Comparison of ENCODE assay signal across 19 cellular contexts in the genomic region with DNA sequence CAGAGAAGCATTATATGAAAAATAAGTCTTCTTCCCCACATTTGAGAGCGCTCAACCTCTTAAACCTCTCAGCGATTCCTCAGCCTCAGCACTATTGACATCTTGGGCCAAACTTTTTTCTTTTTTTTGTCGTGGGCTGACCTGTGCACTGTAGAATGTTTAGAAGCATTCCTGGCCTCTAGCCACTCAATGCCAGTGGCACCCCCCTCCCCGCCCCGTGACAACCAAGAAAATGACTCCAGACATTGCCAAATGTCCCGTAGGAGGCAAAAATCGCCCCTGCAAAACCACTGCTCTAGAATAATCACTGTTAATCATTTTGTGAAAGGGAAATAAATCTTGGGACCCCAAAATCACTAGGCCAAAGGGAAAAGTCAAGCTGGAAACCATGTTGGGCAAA.
DNase-seq lines count a peak whose midpoint lies in the region; ATAC-seq and TF ChIP-seq lines count a peak whose summit lies in the region.
"Had no signal": no experiment of that assay in that cellular context is flagged by ENCODE, and none has a peak within 500 bp of the region (broad histone marks: within the 10 kb centered on the region; RNA-seq: fewer than 3 reads in every experiment).

No MANE protein-coding gene starts in this region.

- peaks cover 11% of the 10 kb centered on the region for H3K79me1 ChIP-seq in trophoblast cell (ENCODE audit: low read length)

- H2AK5ac ChIP-seq in trophoblast cell (ENCODE audit: low read length): no peak overlapping the region

- peaks cover 78% of the 10 kb centered on the region for H3K4me1 ChIP-seq in DOHH2 (ENCODE audit: control insufficient read depth, low read length)
- peaks cover 51% of the 10 kb centered on the region for H3K4me1 ChIP-seq in OCI-LY3 (ENCODE audit: low read length)
- peaks cover 14% of the 10 kb centered on the region in 2 experiments for H3K4me1 ChIP-seq in trophoblast cell (ENCODE audit: control insufficient read depth in 1 of 2, insufficient read depth in 2 of 2, low read length in 2 of 2)
- H3K4me1 ChIP-seq: gastrocnemius medialis had no signal

- H3K18ac ChIP-seq in trophoblast cell (ENCODE audit: low read length): no peak overlapping the region

- no peaks in the 10 kb centered on the region for H3K27me3 ChIP-seq in DOHH2 (ENCODE audit: control insufficient read depth, low read length)
- no peaks in the 10 kb centered on the region for H3K27me3 ChIP-seq in OCI-LY3 (ENCODE audit: low read depth, low read length)
- H3K27me3 ChIP-seq in trophoblast cell (ENCODE audit: insufficient read depth, low read length): no peaks in the 10 kb centered on the region
- H3K27me3 ChIP-seq: gastrocnemius medialis, ovary had no signal

- H3K27ac Mint-ChIP-seq in endothelial cell (ENCODE audit: unreplicated experiment): no peak overlapping the region
- no peak overlapping the region for H3K27ac Mint-ChIP-seq in stimulated activated effector memory CD8-positive, alpha-beta T cell treated with anti-CD3 and anti-CD28 coated beads, Interleukin-12 subunit alpha, Interleukin-12 subunit beta, amount 100 ng/mL, for 72 hours
- H3K27ac Mint-ChIP-seq: activated naive CD8-positive, alpha-beta T cell; activated T-helper 1 cell treated with anti-CD3 and anti-CD28 coated beads, Interleukin-12 subunit alpha, Interleukin-12 subunit beta, Interleukin-2, Interleukin-4 antibody, amounts not matched to agents 30 ng/mL and 10 ng/mL and 1 ng/mL, durations not matched to agents 14 hours and 24 hours and 36 hours; HFFc6; stimulated activated naive CD8-positive, alpha-beta T cell treated with anti-CD3 and anti-CD28 coated beads, Interleukin-15, amount 100 ng/mL, for 72 hours; T-helper 1 cell treated with Interleukin-12 subunit alpha and Interleukin-12 subunit beta and Interleukin-4 antibody, amounts not matched to agents 30 μg/mL and 1 μg/mL, for 36 hours had no signal

- H3K36me3 Mint-ChIP-seq in endothelial cell (ENCODE audit: low read depth, unreplicated experiment): no peaks in the 10 kb centered on the region
- H3K36me3 Mint-ChIP-seq in stimulated activated effector memory CD8-positive, alpha-beta T cell treated with anti-CD3 and anti-CD28 coated beads, Interleukin-12 subunit alpha, Interleukin-12 subunit beta, amount 100 ng/mL, for 72 hours: no peaks in the 10 kb centered on the region
- H3K36me3 Mint-ChIP-seq: activated naive CD8-positive, alpha-beta T cell had no signal

- no peak overlapping the region for H2BK120ac ChIP-seq in trophoblast cell (ENCODE audit: insufficient read depth, low read length, poor library complexity)

- H3K23ac ChIP-seq in trophoblast cell (ENCODE audit: low read length): no peak overlapping the region

- TF ChIP-seq CTCF in DOHH2 (IDR thresholded peaks at IDR 0.05; ENCODE audit: low read depth, low read length, poor library complexity, severe bottlenecking): no peak
- no peak for TF ChIP-seq CTCF in OCI-LY3 (IDR thresholded peaks at IDR 0.05; ENCODE audit: low read depth, low read length)
- TF ChIP-seq CTCF in endothelial cell (IDR thresholded peaks at IDR 0.05; ENCODE audit: unreplicated experiment): no peak

- H3K4me3 ChIP-seq in DOHH2 (ENCODE audit: low read length): peak overlapping the region; percentile 51
- H3K4me3 ChIP-seq in OCI-LY3 (ENCODE audit: low read length): no peak overlapping the region
- no peak overlapping the region for H3K4me3 ChIP-seq in trophoblast cell (ENCODE audit: low read depth, low read length)
- H3K4me3 ChIP-seq: gastrocnemius medialis, ovary had no signal

- peaks cover 20% of the 10 kb centered on the region for H3K4me1 Mint-ChIP-seq in endothelial cell (ENCODE audit: unreplicated experiment)
- H3K4me1 Mint-ChIP-seq in stimulated activated effector memory CD8-positive, alpha-beta T cell treated with anti-CD3 and anti-CD28 coated beads, Interleukin-12 subunit alpha, Interleukin-12 subunit beta, amount 100 ng/mL, for 72 hours: peaks cover 5% of the 10 kb centered on the region
- H3K4me1 Mint-ChIP-seq: stimulated activated naive CD8-positive, alpha-beta T cell treated with anti-CD3 and anti-CD28 coated beads, Interleukin-15, amount 100 ng/mL, for 72 hours had no signal

- H3K4me3 Mint-ChIP-seq in endothelial cell (ENCODE audit: unreplicated experiment): peak overlapping the region; percentile 40
- H3K4me3 Mint-ChIP-seq in stimulated activated effector memory CD8-positive, alpha-beta T cell treated with anti-CD3 and anti-CD28 coated beads, Interleukin-12 subunit alpha, Interleukin-12 subunit beta, amount 100 ng/mL, for 72 hours: no peak overlapping the region
- H3K4me3 Mint-ChIP-seq: activated naive CD8-positive, alpha-beta T cell; activated T-helper 1 cell treated with anti-CD3 and anti-CD28 coated beads, Interleukin-12 subunit alpha, Interleukin-12 subunit beta, Interleukin-2, Interleukin-4 antibody, amounts not matched to agents 30 ng/mL and 10 ng/mL and 1 ng/mL, durations not matched to agents 14 hours and 24 hours and 36 hours; HFFc6; stimulated activated naive CD8-positive, alpha-beta T cell treated with anti-CD3 and anti-CD28 coated beads, Interleukin-15, amount 100 ng/mL, for 72 hours; T-helper 1 cell treated with Interleukin-12 subunit alpha and Interleukin-12 subunit beta and Interleukin-4 antibody, amounts not matched to agents 30 μg/mL and 1 μg/mL, for 36 hours had no signal

- H3K9me3 ChIP-seq in DOHH2 (ENCODE audit: control insufficient read depth, insufficient read depth, low read length) (peaks cover 4% of the 10 kb centered on the region; the same call in 1 of the 2 replicates), OCI-LY3 (ENCODE audit: insufficient read depth, low read length) (no peaks in the 10 kb centered on the region; the same call in 1 of the 2 replicates), trophoblast cell (ENCODE audit: insufficient read depth, low read depth, low read length) (no peaks in the 10 kb centered on the region)
- H3K9me3 ChIP-seq: gastrocnemius medialis, ovary had no signal

- no peaks in the 10 kb centered on the region for H3K79me2 ChIP-seq in DOHH2 (ENCODE audit: control insufficient read depth, low read length)
- no peaks in the 10 kb centered on the region for H3K79me2 ChIP-seq in OCI-LY3 (ENCODE audit: low read length)
- H3K79me2 ChIP-seq in trophoblast cell (ENCODE audit: control insufficient read depth, insufficient read depth, low read length, poor library complexity): no peaks in the 10 kb centered on the region

- no peak overlapping the region for H3K14ac ChIP-seq in trophoblast cell (ENCODE audit: low read length)

- no peaks in the 10 kb centered on the region for H3K9me2 ChIP-seq in DOHH2 (replicated peaks; ENCODE audit: control insufficient read depth, low read length)

- H4K20me1 ChIP-seq in DOHH2 (ENCODE audit: control insufficient read depth, insufficient read depth, low read depth, low read length) (no peaks in the 10 kb centered on the region), OCI-LY3 (ENCODE audit: insufficient read depth, low read length) (no peaks in the 10 kb centered on the region)

- no peak overlapping the region for H4K8ac ChIP-seq in trophoblast cell (ENCODE audit: low read depth, low read length)

- H2BK12ac ChIP-seq in trophoblast cell (ENCODE audit: low read length): peak overlapping the region; percentile 30

- H4K12ac ChIP-seq in trophoblast cell (ENCODE audit: low read depth, low read length): no peak overlapping the region

- peak overlapping the region; percentile 61 for H3K4me2 ChIP-seq in DOHH2 (ENCODE audit: low read length)
- H3K4me2 ChIP-seq in OCI-LY3 (ENCODE audit: low read length): peak overlapping the region; percentile 63
- H3K4me2 ChIP-seq in trophoblast cell (ENCODE audit: low read length): no peak overlapping the region

- H3K36me3 ChIP-seq in DOHH2 (ENCODE audit: control insufficient read depth, low read length): peaks cover 9% of the 10 kb centered on the region
- no peaks in the 10 kb centered on the region for H3K36me3 ChIP-seq in OCI-LY3 (replicated peaks; ENCODE audit: low read depth, low read length)
- no peaks in the 10 kb centered on the region for H3K36me3 ChIP-seq in trophoblast cell (ENCODE audit: control insufficient read depth in 1 of 2, insufficient read depth in 2 of 2, low read length in 2 of 2)
- H3K36me3 ChIP-seq: gastrocnemius medialis, ovary had no signal

- no CpG with 5 or more reads among the region's 7 CpGs for WGBS in trophoblast cell (ENCODE audit: extremely low coverage, insufficient coverage, insufficient read length)

- H3K27me3 Mint-ChIP-seq in endothelial cell (ENCODE audit: unreplicated experiment): peaks cover 4% of the 10 kb centered on the region
- H3K27me3 Mint-ChIP-seq: activated naive CD8-positive, alpha-beta T cell; stimulated activated naive CD8-positive, alpha-beta T cell treated with anti-CD3 and anti-CD28 coated beads, Interleukin-15, amount 100 ng/mL, for 72 hours had no signal

- DNase-seq in endothelial cell (ENCODE audit: low spot score): no peak
- DNase-seq in trophoblast cell: no peak
- DNase-seq in NCI-H1930 (lab: John Stamatoyannopoulos, UW): no peak
- no peak for DNase-seq in stimulated activated effector memory CD8-positive, alpha-beta T cell treated with anti-CD3 and anti-CD28 coated beads, Interleukin-12 subunit alpha, Interleukin-12 subunit beta, amount 100 ng/mL, for 72 hours (ENCODE audit: low spot score in 2 of 2)
- no peak for DNase-seq in NCI-H526 (lab: John Stamatoyannopoulos, UW)
- DNase-seq in HT-29 (ENCODE audit: low spot score): no peak
- DNase-seq: erythroblast; gastrocnemius medialis; HFFc6; NCI-H187; NCI-H446; ovary; stimulated activated naive CD8-positive, alpha-beta T cell treated with anti-CD3 and anti-CD28 coated beads, Interleukin-15, amount 100 ng/mL, for 72 hours had no signal

- H3K9ac ChIP-seq in OCI-LY3 (ENCODE audit: low read length) (no peak overlapping the region), trophoblast cell (ENCODE audit: low read length) (no peak overlapping the region)

- H3K4ac ChIP-seq in trophoblast cell (ENCODE audit: low read depth, low read length): no peak overlapping the region

- H2AFZ ChIP-seq in OCI-LY3 (ENCODE audit: low read depth, low read length): no peak overlapping the region
- no peak overlapping the region for H2AFZ ChIP-seq in trophoblast cell (ENCODE audit: insufficient read depth, low read length, poor library complexity)

- peak overlapping the region; percentile 91 for H3K27ac ChIP-seq in DOHH2 (ENCODE audit: low read depth, low read length)
- peak overlapping the region; percentile 42 for H3K27ac ChIP-seq in OCI-LY3 (ENCODE audit: low read length)
- H3K27ac ChIP-seq in trophoblast cell (ENCODE audit: low read depth, low read length): no peak overlapping the region
- H3K27ac ChIP-seq: ovary had no signal

- H2BK5ac ChIP-seq in trophoblast cell (ENCODE audit: low read depth, low read length, poor library complexity): no peak overlapping the region

- H3K9me3 Mint-ChIP-seq in endothelial cell (ENCODE audit: unreplicated experiment): no peaks in the 10 kb centered on the region
- no peaks in the 10 kb centered on the region for H3K9me3 Mint-ChIP-seq in stimulated activated effector memory CD8-positive, alpha-beta T cell treated with anti-CD3 and anti-CD28 coated beads, Interleukin-12 subunit alpha, Interleukin-12 subunit beta, amount 100 ng/mL, for 72 hours
- H3K9me3 Mint-ChIP-seq: activated T-helper 1 cell treated with anti-CD3 and anti-CD28 coated beads, Interleukin-12 subunit alpha, Interleukin-12 subunit beta, Interleukin-2, Interleukin-4 antibody, amounts not matched to agents 30 ng/mL and 10 ng/mL and 1 ng/mL, durations not matched to agents 14 hours and 24 hours and 36 hours; HFFc6; stimulated activated naive CD8-positive, alpha-beta T cell treated with anti-CD3 and anti-CD28 coated beads, Interleukin-15, amount 100 ng/mL, for 72 hours; T-helper 1 cell treated with Interleukin-12 subunit alpha and Interleukin-12 subunit beta and Interleukin-4 antibody, amounts not matched to agents 30 μg/mL and 1 μg/mL, for 36 hours had no signal

- ATAC-seq in stimulated activated effector memory CD8-positive, alpha-beta T cell treated with anti-CD3 and anti-CD28 coated beads, Interleukin-12 subunit alpha, Interleukin-12 subunit beta, amount 100 ng/mL, for 72 hours: no peak
- ATAC-seq: Right ventricle myocardium inferior; stimulated activated naive CD8-positive, alpha-beta T cell treated with anti-CD3 and anti-CD28 coated beads, Interleukin-15, amount 100 ng/mL, for 72 hours had no signal

- peaks cover 18% of the 10 kb centered on the region for H3F3A ChIP-seq in DOHH2 (ENCODE audit: control insufficient read depth, insufficient read depth)

- no peak overlapping the region for H4K91ac ChIP-seq in trophoblast cell (ENCODE audit: low read depth, low read length)
